14 cellular contexts compared by ENCODE assay signal in genomic region chr1:219555802-219556201, GRCh38. TPM values are rescaled to one million over a fixed set of nuclear protein-coding genes. Genes with fewer than 3 reads are reported as not detected.
A peak's percentile ranks its signal among the peaks of the same experiment; 100 is the strongest.
DNase-seq lines count a peak whose midpoint lies in the region; ATAC-seq, FAIRE-seq and TF ChIP-seq lines count a peak whose summit lies in the region.
"Had no signal": no experiment of that assay in that cellular context is flagged by ENCODE, and none has a peak within 500 bp of the region (broad histone marks: within the 10 kb centered on the region; RNA-seq: fewer than 3 reads in every experiment).

No MANE protein-coding gene starts in this region.

- H3K79me2 ChIP-seq in neural progenitor cell (ENCODE audit: low read depth), result no peaks in the 10 kb centered on the region

- no peaks in the 10 kb centered on the region for H4K20me1 ChIP-seq in neural progenitor cell (ENCODE audit: low read depth)

- no peaks in the 10 kb centered on the region for H3K27me3 Mint-ChIP-seq in neural progenitor cell (ENCODE audit: insufficient read depth, low read depth)
- H3K27me3 Mint-ChIP-seq: CD8-positive, alpha-beta memory T cell had no signal

- no peaks in the 10 kb centered on the region for H3K9me3 ChIP-seq in neural progenitor cell (ENCODE audit: low read depth)

- ATAC-seq in HG03108 (IDR thresholded peaks at IDR 0.05; ENCODE audit: unreplicated experiment), result no peak
- ATAC-seq in left colon, result no peak
- ATAC-seq in GM21786 (IDR thresholded peaks at IDR 0.05; ENCODE audit: unreplicated experiment), result no peak
- ATAC-seq: K562 had no signal

- peaks cover 19% of the 10 kb centered on the region for H3K4me1 Mint-ChIP-seq in neural progenitor cell
- H3K4me1 Mint-ChIP-seq: CD8-positive, alpha-beta memory T cell had no signal

- H3K9me3 Mint-ChIP-seq in neural progenitor cell, result no peaks in the 10 kb centered on the region

- H3K27ac Mint-ChIP-seq in neural progenitor cell, result peak overlapping the region; percentile 34
- H3K27ac Mint-ChIP-seq: CD8-positive, alpha-beta memory T cell had no signal

- H2AFZ ChIP-seq in neural progenitor cell (replicated peaks), result no peak overlapping the region

- peak overlapping the region; percentile 91 for H3K27ac ChIP-seq in neural progenitor cell

- H3K4me1 ChIP-seq in neural progenitor cell, result peaks cover 24% of the 10 kb centered on the region

- peaks cover 27% of the 10 kb centered on the region for H3F3A ChIP-seq in neural progenitor cell (ENCODE audit: low read depth)

- intact Hi-C loops in left colon (cut with DNase I, micrococcal nuclease), result no loop called here

- H3K36me3 ChIP-seq in neural progenitor cell, result no peaks in the 10 kb centered on the region

- no peak overlapping the region for H3K9ac ChIP-seq in neural progenitor cell

- no peak for TF ChIP-seq CTCF in neural progenitor cell (IDR thresholded peaks at IDR 0.05)

- no peak overlapping the region for H3K4me3 ChIP-seq in neural progenitor cell
- H3K4me3 ChIP-seq: K562 had no signal

- H3K4me3 Mint-ChIP-seq in neural progenitor cell, result no peak overlapping the region
- H3K4me3 Mint-ChIP-seq: CD8-positive, alpha-beta memory T cell had no signal

- FAIRE-seq in endometrium (lab: Jason Lieb, UNC), result peak; percentile 26
- FAIRE-seq: colon, GM12892, K562 had no signal

- DNase-seq in AG20443 (ENCODE audit: low spot score) (peak; percentile 25), NCI-H460 (ENCODE audit: extremely low read depth, low read depth) (peak; percentile 59), neural progenitor cell (ENCODE audit: low spot score) (peak; percentile 50), left colon (no peak)
- DNase-seq in stimulated activated CD4-positive, alpha-beta T cell treated with anti-CD3 and anti-CD28 coated beads, Interleukin-1b, Interleukin-23, amount 100 ng/mL, for 48 hours, result no peak
- DNase-seq: CD8-positive, alpha-beta memory T cell; NCI-H526 treated with DMSO at 0.1 percent for 48 hours; posterior cingulate gyrus had no signal

- no peaks in the 10 kb centered on the region for H3K36me3 Mint-ChIP-seq in neural progenitor cell
- H3K36me3 Mint-ChIP-seq: CD8-positive, alpha-beta memory T cell had no signal

- H3K27me3 ChIP-seq in neural progenitor cell, result no peaks in the 10 kb centered on the region

- H3K4me2 ChIP-seq in neural progenitor cell, result peak overlapping the region; percentile 63

RNA-seq across cellular contexts. Expression of gene ZC3H11B, which starts 57.1 kb away (rescaled TPM):
- not detected in 2 replicates for total RNA-seq in NCI-H460 (2014; rRNA removed; shearing (Covaris generic))
- 0.07 TPM in 1 of 2 replicates, not detected in the other for polyA plus RNA-seq in NCI-H460 (2014; cell fraction: nucleus; rRNA removed)
- total RNA-seq in neural progenitor cell (ENCODE audit: low replicate concordance), result not detected in 2 replicates
- not detected for total RNA-seq in left colon
- polyA plus RNA-seq: CD8-positive, alpha-beta memory T cell had no signal

Comparison
In these comparisons a context has a peak if more than half of its experiments do, and no peak if none do; other contexts are left out.
1. DNase-seq: peak in AG20443 (single experiment), NCI-H460 (single experiment) and neural progenitor cell (single experiment); none in left colon (0 of 2) and stimulated activated CD4-positive, alpha-beta T cell treated with anti-CD3 and anti-CD28 coated beads, Interleukin-1b, Interleukin-23, amount 100 ng/mL, for 48 hours (single experiment).